In genomic region chr1:160342953-160343869, GRCh38 we compare ENCODE assay signal across 1 cellular context.
TF ChIP-seq lines count a peak whose summit lies in the region.

COPA (minus strand) TSS chr1:160343250; CDS start chr1:160343170, 80 bp downstream.
NCSTN (plus strand) TSS chr1:160343383; CDS start chr1:160343397, 14 bp downstream.

TF ChIP-seq in HepG2, 621 proteins besides CTCF, POLR2A, EP300 and RAD21 (continued from another document):
- TF ChIP-seq SRSF9 (IDR thresholded peaks at IDR 0.05; ENCODE audit: borderline replicate concordance, insufficient read depth, low read depth, low read length, poor library complexity, severe bottlenecking) (no peak), PLRG1 (conservative IDR thresholded peaks at IDR 0.05) (no peak), PHF5A (CRISPR knock-in tag; IDR thresholded peaks at IDR 0.05; ENCODE audit: low read depth, unreplicated experiment) (peak; percentile 76), TMF1 (CRISPR knock-in tag; IDR thresholded peaks at IDR 0.05; ENCODE audit: low read depth) (no peak), KLF15 (CRISPR knock-in tag; IDR thresholded peaks at IDR 0.05; ENCODE audit: borderline replicate concordance) (no peak; the same call in 1 of the 2 replicates), SCMH1 (CRISPR knock-in tag; IDR thresholded peaks at IDR 0.05; ENCODE audit: borderline replicate concordance) (no peak), ZNF225 (CRISPR knock-in tag; IDR thresholded peaks at IDR 0.05) (peak; percentile 23; the same call in 1 of the 2 replicates), IRX3 (CRISPR knock-in tag; IDR thresholded peaks at IDR 0.05; ENCODE audit: borderline replicate concordance, low read depth) (no peak), ZSCAN5A (CRISPR knock-in tag; IDR thresholded peaks at IDR 0.05; ENCODE audit: borderline replicate concordance) (no peak), WIZ (CRISPR knock-in tag; IDR thresholded peaks at IDR 0.05) (no peak; the same call in 1 of the 2 replicates), ATF7 (IDR thresholded peaks at IDR 0.05) (no peak), ATF7 (CRISPR knock-in tag; IDR thresholded peaks at IDR 0.05) (no peak), ZNF468 (CRISPR knock-in tag; IDR thresholded peaks at IDR 0.05) (no peak), TFAP4 (IDR thresholded peaks at IDR 0.05; ENCODE audit: borderline replicate concordance, low read depth) (peak; percentile 39; the same call in 1 of the 2 replicates), ZNF224 (CRISPR knock-in tag; IDR thresholded peaks at IDR 0.05) (no peak), ETV6 (CRISPR knock-in tag; conservative IDR thresholded peaks at IDR 0.05) (no peak), AHDC1 (CRISPR knock-in tag; IDR thresholded peaks at IDR 0.05; ENCODE audit: borderline replicate concordance) (no peak), STAT6 (CRISPR knock-in tag; IDR thresholded peaks at IDR 0.05; ENCODE audit: borderline replicate concordance) (no peak; the same call in none of the 2 replicates), MXI1 (IDR thresholded peaks at IDR 0.05; ENCODE audit: borderline replicate concordance, low read depth, low read length) (peak; percentile 71; the same call in 1 of the 3 replicates), ZNF407 (CRISPR knock-in tag; IDR thresholded peaks at IDR 0.05; ENCODE audit: not compliant biosample characterization) (peak; percentile 79), ZNF501 (CRISPR knock-in tag; IDR thresholded peaks at IDR 0.05) (peak; percentile 85), ZNF841 (CRISPR knock-in tag; IDR thresholded peaks at IDR 0.05; ENCODE audit: borderline replicate concordance) (no peak), DRAP1 (CRISPR knock-in tag; IDR thresholded peaks at IDR 0.05) (peak; percentile 87), NFE2L2 (IDR thresholded peaks at IDR 0.05; ENCODE audit: low read length) (no peak), JDP2 (CRISPR knock-in tag; IDR thresholded peaks at IDR 0.05; ENCODE audit: borderline replicate concordance) (no peak)
